Comparison of ENCODE assay signal across 8 cellular contexts in genomic region chr9:90102292-90102901, GRCh38.
A peak's percentile ranks its signal among the peaks of the same experiment; 100 is the strongest.
DNase-seq lines count a peak whose midpoint lies in the region; ATAC-seq and TF ChIP-seq lines count a peak whose summit lies in the region.

No MANE protein-coding gene starts in this region.

- peaks cover 0 to 11% (median 6%) of the 10 kb centered on the region in 7 donors for H3K4me1 Mint-ChIP-seq in naive thymus-derived CD4-positive, alpha-beta T cell
- no peaks in the 10 kb centered on the region for H3K4me1 Mint-ChIP-seq in stimulated activated effector memory CD8-positive, alpha-beta T cell treated with anti-CD3 and anti-CD28 coated beads, Interleukin-12 subunit alpha, Interleukin-12 subunit beta, amount 100 ng/mL, for 72 hours

- CTCF ChIA-PET in naive thymus-derived CD4-positive, alpha-beta T cell (lab: Charles Lee), result interaction anchor here (0.6 to 2.7 kb wide), 11 partner anchors 9 to 707 kb away, joined by 3 to 51 read pairs (median 3); partner anchors contain the start of gene GADD45G

- TF ChIP-seq POLR2A in erythroblast (IDR thresholded peaks at IDR 0.05; ENCODE audit: low read length), result no peak

- H3K27me3 ChIP-seq in NT2/D1 (ENCODE audit: insufficient read depth, insufficient read length), result peaks cover 12% of the 10 kb centered on the region
- no peaks in the 10 kb centered on the region for H3K27me3 ChIP-seq in naive thymus-derived CD4-positive, alpha-beta T cell (ENCODE audit: control insufficient read depth in 2 of 2, insufficient read depth in 2 of 2, low read length in 2 of 2)

- H3K27me3 Mint-ChIP-seq in naive thymus-derived CD4-positive, alpha-beta T cell, result peaks cover 0 to 16% (median 0%) of the 10 kb centered on the region in 5 donors

- H3K27ac Mint-ChIP-seq in naive thymus-derived CD4-positive, alpha-beta T cell, result peak overlapping the region in 1 of 9 donors; percentile 40
- no peak overlapping the region for H3K27ac Mint-ChIP-seq in stimulated activated effector memory CD8-positive, alpha-beta T cell treated with anti-CD3 and anti-CD28 coated beads, Interleukin-12 subunit alpha, Interleukin-12 subunit beta, amount 100 ng/mL, for 72 hours

- POLR2A ChIA-PET in naive thymus-derived CD4-positive, alpha-beta T cell (lab: Charles Lee), result interaction anchor here (1.4 to 1.5 kb wide), 2 partner anchors 500 to 501 kb away, joined by 4 to 7 read pairs; no protein-coding TSS in a partner anchor

- ATAC-seq in GM21447 (IDR thresholded peaks at IDR 0.05; ENCODE audit: unreplicated experiment), result peak; percentile 95
- ATAC-seq in naive thymus-derived CD4-positive, alpha-beta T cell, result peak; percentile 100
- ATAC-seq in stimulated activated effector memory CD8-positive, alpha-beta T cell treated with anti-CD3 and anti-CD28 coated beads, Interleukin-12 subunit alpha, Interleukin-12 subunit beta, amount 100 ng/mL, for 72 hours, result peak; percentile 96

- peak; percentile 83 for DNase-seq in D341Med (ENCODE audit: low spot score)
- DNase-seq in HUDEP-2 (lab: John Stamatoyannopoulos, UW; ENCODE audit: unreplicated experiment in 76 of 76), result peak in 62 of 76 experiments; percentile 1 to 75 (median 32)
- DNase-seq in NT2/D1 (ENCODE audit: low read depth, low spot score), result peak; percentile 82
- DNase-seq in activated T-cell treated with anti-CD3 and anti-CD28 coated beads for 24 hours (ENCODE audit: low read depth), result peak; percentile 68
- DNase-seq in erythroblast (lab: John Stamatoyannopoulos, UW), result peak; percentile 68 to 76
- DNase-seq in naive thymus-derived CD4-positive, alpha-beta T cell, result peak; percentile 41 to 88 (median 79)
- DNase-seq in stimulated activated effector memory CD8-positive, alpha-beta T cell treated with anti-CD3 and anti-CD28 coated beads, Interleukin-12 subunit alpha, Interleukin-12 subunit beta, amount 100 ng/mL, for 72 hours (ENCODE audit: low spot score in 2 of 2), result peak; percentile 31 to 74

- no peak overlapping the region for H3K9ac ChIP-seq in NT2/D1 (ENCODE audit: insufficient read length, low read depth)

- no peak overlapping the region for H3K4me3 ChIP-seq in NT2/D1 (ENCODE audit: insufficient read length, low read depth)
- H3K4me3 ChIP-seq in naive thymus-derived CD4-positive, alpha-beta T cell (ENCODE audit: low read length), result no peak overlapping the region

- H3K36me3 ChIP-seq in NT2/D1 (ENCODE audit: insufficient read depth, insufficient read length, low read length), result no peaks in the 10 kb centered on the region
- H3K36me3 ChIP-seq in naive thymus-derived CD4-positive, alpha-beta T cell (ENCODE audit: control insufficient read depth in 2 of 3, insufficient read depth in 3 of 3, low read length in 3 of 3), result no peaks in the 10 kb centered on the region

- intact Hi-C loops in naive thymus-derived CD4-positive, alpha-beta T cell (cut with micrococcal nuclease), result loop anchor here (1.0 to 5.0 kb wide), 10 partner anchors 105 to 1510 kb away; partner anchors contain the start of gene SECISBP2 (in 2 of the 2)

- no peaks in the 10 kb centered on the region for H3K9me3 Mint-ChIP-seq in naive thymus-derived CD4-positive, alpha-beta T cell
- no peaks in the 10 kb centered on the region for H3K9me3 Mint-ChIP-seq in stimulated activated effector memory CD8-positive, alpha-beta T cell treated with anti-CD3 and anti-CD28 coated beads, Interleukin-12 subunit alpha, Interleukin-12 subunit beta, amount 100 ng/mL, for 72 hours

- H3K36me3 Mint-ChIP-seq in naive thymus-derived CD4-positive, alpha-beta T cell, result no peaks in the 10 kb centered on the region
- H3K36me3 Mint-ChIP-seq in stimulated activated effector memory CD8-positive, alpha-beta T cell treated with anti-CD3 and anti-CD28 coated beads, Interleukin-12 subunit alpha, Interleukin-12 subunit beta, amount 100 ng/mL, for 72 hours, result no peaks in the 10 kb centered on the region

- no peak overlapping the region for H3K27ac ChIP-seq in naive thymus-derived CD4-positive, alpha-beta T cell (ENCODE audit: low read depth, low read length)

- no peaks in the 10 kb centered on the region for H3K9me3 ChIP-seq in NT2/D1 (ENCODE audit: insufficient read depth, low read length)
- no peaks in the 10 kb centered on the region for H3K9me3 ChIP-seq in naive thymus-derived CD4-positive, alpha-beta T cell (ENCODE audit: control insufficient read depth in 2 of 3, low read length in 3 of 3)

- H3K4me1 ChIP-seq in NT2/D1 (ENCODE audit: insufficient read depth, insufficient read length), result no peaks in the 10 kb centered on the region
- peaks cover 0 to 6% of the 10 kb centered on the region in 2 donors for H3K4me1 ChIP-seq in naive thymus-derived CD4-positive, alpha-beta T cell (ENCODE audit: control insufficient read depth in 2 of 2, insufficient read depth in 2 of 2, low read length in 2 of 2)

- H3K4me3 Mint-ChIP-seq in naive thymus-derived CD4-positive, alpha-beta T cell, result no peak overlapping the region
- H3K4me3 Mint-ChIP-seq in stimulated activated effector memory CD8-positive, alpha-beta T cell treated with anti-CD3 and anti-CD28 coated beads, Interleukin-12 subunit alpha, Interleukin-12 subunit beta, amount 100 ng/mL, for 72 hours, result no peak overlapping the region

Comparison
In these comparisons a context has a peak if more than half of its experiments do, and no peak if none do; other contexts are left out.
1. DNase-seq: peak in every context shown above with its lines; median percentile 83 in D341Med; 82 in NT2/D1; 79 in naive thymus-derived CD4-positive, alpha-beta T cell; 72 in erythroblast; 68 in activated T-cell treated with anti-CD3 and anti-CD28 coated beads for 24 hours; 52 in stimulated activated effector memory CD8-positive, alpha-beta T cell treated with anti-CD3 and anti-CD28 coated beads, Interleukin-12 subunit alpha, Interleukin-12 subunit beta, amount 100 ng/mL, for 72 hours; 32 in HUDEP-2.